1 cellular context compared by ENCODE assay signal in the genomic region with DNA sequence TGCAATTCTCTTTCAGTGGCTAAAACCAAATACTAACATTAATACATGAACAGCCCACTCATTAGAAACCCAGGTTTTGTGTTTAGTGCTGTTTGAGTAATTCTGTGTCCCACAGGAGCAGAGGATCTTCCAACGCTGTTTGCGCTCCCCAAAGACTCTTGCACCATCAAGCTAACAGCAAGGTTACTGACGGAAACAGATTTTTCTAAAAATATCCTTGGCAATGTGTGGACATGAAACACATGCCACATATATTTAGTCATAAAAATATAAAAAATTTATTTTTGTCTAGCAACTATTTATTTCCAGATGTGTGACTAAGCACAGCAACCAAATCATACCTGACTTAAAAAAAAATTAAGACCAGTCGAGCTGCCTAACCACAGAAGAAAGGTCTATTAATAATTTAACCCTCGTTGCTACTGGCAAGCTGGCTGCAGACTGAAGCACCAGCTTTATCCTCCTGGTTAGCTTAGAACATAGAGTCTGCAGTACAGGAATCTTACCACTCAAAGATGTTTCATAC.
TF ChIP-seq lines count a peak whose summit lies in the region.

No MANE protein-coding gene starts in this region.

TF ChIP-seq in GM12878, 131 proteins besides CTCF, POLR2A, EP300 and RAD21 (continued from another document):
- TF ChIP-seq, protein P1, sequence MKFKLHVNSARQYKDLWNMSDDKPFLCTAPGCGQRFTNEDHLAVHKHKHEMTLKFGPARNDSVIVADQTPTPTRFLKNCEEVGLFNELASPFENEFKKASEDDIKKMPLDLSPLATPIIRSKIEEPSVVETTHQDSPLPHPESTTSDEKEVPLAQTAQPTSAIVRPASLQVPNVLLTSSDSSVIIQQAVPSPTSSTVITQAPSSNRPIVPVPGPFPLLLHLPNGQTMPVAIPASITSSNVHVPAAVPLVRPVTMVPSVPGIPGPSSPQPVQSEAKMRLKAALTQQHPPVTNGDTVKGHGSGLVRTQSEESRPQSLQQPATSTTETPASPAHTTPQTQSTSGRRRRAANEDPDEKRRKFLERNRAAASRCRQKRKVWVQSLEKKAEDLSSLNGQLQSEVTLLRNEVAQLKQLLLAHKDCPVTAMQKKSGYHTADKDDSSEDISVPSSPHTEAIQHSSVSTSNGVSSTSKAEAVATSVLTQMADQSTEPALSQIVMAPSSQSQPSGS (IDR thresholded peaks at IDR 0.05; ENCODE audit: low read length) = peak; percentile 49; the same call in 1 of the 2 replicates
- TF ChIP-seq NFIC (IDR thresholded peaks at IDR 0.05; ENCODE audit: low read depth, low read length) = peak; percentile 86
- TF ChIP-seq, protein P2, sequence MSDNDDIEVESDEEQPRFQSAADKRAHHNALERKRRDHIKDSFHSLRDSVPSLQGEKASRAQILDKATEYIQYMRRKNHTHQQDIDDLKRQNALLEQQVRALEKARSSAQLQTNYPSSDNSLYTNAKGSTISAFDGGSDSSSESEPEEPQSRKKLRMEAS (IDR thresholded peaks at IDR 0.05; ENCODE audit: low read depth, low read length) = no peak
- no peak for TF ChIP-seq SRF (IDR thresholded peaks at IDR 0.05; ENCODE audit: low read depth in 2 of 2, low read length in 2 of 2)
- TF ChIP-seq MEF2A (IDR thresholded peaks at IDR 0.05; ENCODE audit: insufficient read depth, low read depth, low read length) = peak; percentile 82; the same call in 1 of the 2 replicates
- TF ChIP-seq, protein P3, sequence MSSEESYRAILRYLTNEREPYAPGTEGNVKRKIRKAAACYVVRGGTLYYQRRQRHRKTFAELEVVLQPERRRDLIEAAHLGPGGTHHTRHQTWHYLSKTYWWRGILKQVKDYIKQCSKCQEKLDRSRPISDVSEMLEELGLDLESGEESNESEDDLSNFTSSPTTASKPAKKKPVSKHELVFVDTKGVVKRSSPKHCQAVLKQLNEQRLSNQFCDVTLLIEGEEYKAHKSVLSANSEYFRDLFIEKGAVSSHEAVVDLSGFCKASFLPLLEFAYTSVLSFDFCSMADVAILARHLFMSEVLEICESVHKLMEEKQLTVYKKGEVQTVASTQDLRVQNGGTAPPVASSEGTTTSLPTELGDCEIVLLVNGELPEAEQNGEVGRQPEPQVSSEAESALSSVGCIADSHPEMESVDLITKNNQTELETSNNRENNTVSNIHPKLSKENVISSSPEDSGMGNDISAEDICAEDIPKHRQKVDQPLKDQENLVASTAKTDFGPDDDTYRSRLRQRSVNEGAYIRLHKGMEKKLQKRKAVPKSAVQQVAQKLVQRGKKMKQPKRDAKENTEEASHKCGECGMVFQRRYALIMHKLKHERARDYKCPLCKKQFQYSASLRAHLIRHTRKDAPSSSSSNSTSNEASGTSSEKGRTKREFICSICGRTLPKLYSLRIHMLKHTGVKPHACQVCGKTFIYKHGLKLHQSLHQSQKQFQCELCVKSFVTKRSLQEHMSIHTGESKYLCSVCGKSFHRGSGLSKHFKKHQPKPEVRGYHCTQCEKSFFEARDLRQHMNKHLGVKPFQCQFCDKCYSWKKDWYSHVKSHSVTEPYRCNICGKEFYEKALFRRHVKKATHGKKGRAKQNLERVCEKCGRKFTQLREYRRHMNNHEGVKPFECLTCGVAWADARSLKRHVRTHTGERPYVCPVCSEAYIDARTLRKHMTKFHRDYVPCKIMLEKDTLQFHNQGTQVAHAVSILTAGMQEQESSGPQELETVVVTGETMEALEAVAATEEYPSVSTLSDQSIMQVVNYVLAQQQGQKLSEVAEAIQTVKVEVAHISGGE (CRISPR knock-in tag; IDR thresholded peaks at IDR 0.05) = no peak
- TF ChIP-seq, protein P4, sequence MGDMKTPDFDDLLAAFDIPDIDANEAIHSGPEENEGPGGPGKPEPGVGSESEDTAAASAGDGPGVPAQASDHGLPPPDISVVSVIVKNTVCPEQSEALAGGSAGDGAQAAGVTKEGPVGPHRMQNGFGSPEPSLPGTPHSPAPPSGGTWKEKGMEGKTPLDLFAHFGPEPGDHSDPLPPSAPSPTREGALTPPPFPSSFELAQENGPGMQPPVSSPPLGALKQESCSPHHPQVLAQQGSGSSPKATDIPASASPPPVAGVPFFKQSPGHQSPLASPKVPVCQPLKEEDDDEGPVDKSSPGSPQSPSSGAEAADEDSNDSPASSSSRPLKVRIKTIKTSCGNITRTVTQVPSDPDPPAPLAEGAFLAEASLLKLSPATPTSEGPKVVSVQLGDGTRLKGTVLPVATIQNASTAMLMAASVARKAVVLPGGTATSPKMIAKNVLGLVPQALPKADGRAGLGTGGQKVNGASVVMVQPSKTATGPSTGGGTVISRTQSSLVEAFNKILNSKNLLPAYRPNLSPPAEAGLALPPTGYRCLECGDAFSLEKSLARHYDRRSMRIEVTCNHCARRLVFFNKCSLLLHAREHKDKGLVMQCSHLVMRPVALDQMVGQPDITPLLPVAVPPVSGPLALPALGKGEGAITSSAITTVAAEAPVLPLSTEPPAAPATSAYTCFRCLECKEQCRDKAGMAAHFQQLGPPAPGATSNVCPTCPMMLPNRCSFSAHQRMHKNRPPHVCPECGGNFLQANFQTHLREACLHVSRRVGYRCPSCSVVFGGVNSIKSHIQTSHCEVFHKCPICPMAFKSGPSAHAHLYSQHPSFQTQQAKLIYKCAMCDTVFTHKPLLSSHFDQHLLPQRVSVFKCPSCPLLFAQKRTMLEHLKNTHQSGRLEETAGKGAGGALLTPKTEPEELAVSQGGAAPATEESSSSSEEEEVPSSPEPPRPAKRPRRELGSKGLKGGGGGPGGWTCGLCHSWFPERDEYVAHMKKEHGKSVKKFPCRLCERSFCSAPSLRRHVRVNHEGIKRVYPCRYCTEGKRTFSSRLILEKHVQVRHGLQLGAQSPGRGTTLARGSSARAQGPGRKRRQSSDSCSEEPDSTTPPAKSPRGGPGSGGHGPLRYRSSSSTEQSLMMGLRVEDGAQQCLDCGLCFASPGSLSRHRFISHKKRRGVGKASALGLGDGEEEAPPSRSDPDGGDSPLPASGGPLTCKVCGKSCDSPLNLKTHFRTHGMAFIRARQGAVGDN (IDR thresholded peaks at IDR 0.05) = no peak
- TF ChIP-seq EED (IDR thresholded peaks at IDR 0.05; ENCODE audit: low read depth) = peak; percentile 85
- no peak for TF ChIP-seq NR2C2 (IDR thresholded peaks at IDR 0.05; ENCODE audit: borderline replicate concordance, control insufficient read depth, insufficient read length, low read depth)
- TF ChIP-seq PAX8 (IDR thresholded peaks at IDR 0.05) = no peak
- no peak for TF ChIP-seq HDAC2 (IDR thresholded peaks at IDR 0.05)
- no peak for TF ChIP-seq STAT3 (IDR thresholded peaks at IDR 0.05; ENCODE audit: low read depth, low read length)
- peak; percentile 27; the same call in 1 of the 2 replicates for TF ChIP-seq IRF4 (IDR thresholded peaks at IDR 0.05; ENCODE audit: low read depth, low read length)
